ENCODE assay signal across 21 cellular contexts in the genomic region with DNA sequence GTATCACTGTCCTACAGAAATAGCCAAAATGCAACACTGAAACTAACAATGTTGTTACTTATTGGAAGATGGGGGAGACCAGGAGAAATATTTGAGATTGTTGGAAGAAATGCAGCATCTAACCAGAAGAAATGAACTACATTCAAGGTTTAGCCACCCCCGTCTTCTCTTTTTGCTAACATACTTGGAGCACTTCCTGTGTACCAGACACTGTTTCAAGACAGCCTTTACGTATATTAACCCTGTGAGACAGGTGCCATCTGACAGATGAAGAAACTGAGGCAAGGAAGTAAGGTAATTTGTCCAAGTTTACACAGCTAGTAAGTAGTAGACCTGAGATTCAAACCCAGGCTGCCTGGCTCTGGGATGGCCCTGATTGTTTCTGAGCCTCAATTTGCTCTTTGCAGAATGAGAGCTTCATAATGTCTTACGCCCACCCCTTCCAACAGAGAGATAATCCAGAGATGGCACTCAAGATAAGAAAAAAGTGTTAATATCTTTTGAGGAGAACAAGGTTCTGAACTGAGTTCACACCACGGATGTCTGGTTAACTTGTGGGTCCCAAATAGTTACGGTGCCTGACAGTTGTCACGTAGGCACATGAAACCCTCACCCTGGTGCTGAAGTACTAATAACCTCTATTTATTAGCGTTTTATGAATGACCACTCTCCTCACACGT. TPM values are rescaled to one million over a fixed set of nuclear protein-coding genes. Genes with fewer than 3 reads are reported as not detected.
DNase-seq lines count a peak whose midpoint lies in the region; ATAC-seq and TF ChIP-seq lines count a peak whose summit lies in the region.
"Had no signal": no experiment of that assay in that cellular context is flagged by ENCODE, and none has a peak within 500 bp of the region (broad histone marks: within the 10 kb centered on the region; RNA-seq: fewer than 3 reads in every experiment).

No MANE protein-coding gene starts in this region.

- no peaks in the 10 kb centered on the region for H3K9me3 Mint-ChIP-seq in activated CD8-positive, alpha-beta memory T cell treated with anti-CD3 and anti-CD28 coated beads, Interleukin-2, amount 10 ng/mL, durations not matched to agents 7 days and 5 days (ENCODE audit: low read depth)
- H3K9me3 Mint-ChIP-seq in activated naive CD8-positive, alpha-beta T cell treated with anti-CD3 and anti-CD28 coated beads, Interleukin-2, amount 50 U/mL, for 24 hours: no peaks in the 10 kb centered on the region

- peak overlapping the region; percentile 85 for H3K27ac Mint-ChIP-seq in activated CD8-positive, alpha-beta memory T cell treated with anti-CD3 and anti-CD28 coated beads, Interleukin-2, amount 10 ng/mL, durations not matched to agents 7 days and 5 days
- H3K27ac Mint-ChIP-seq in T-helper 17 cell: peak overlapping the region; percentile 93
- H3K27ac Mint-ChIP-seq in activated naive CD8-positive, alpha-beta T cell treated with anti-CD3 and anti-CD28 coated beads, Interleukin-2, amount 50 U/mL, for 24 hours: peak overlapping the region; percentile 81

- peak; percentile 62 for DNase-seq in activated CD8-positive, alpha-beta memory T cell treated with anti-CD3 and anti-CD28 coated beads, Interleukin-2, amount 10 ng/mL, durations not matched to agents 7 days and 5 days
- no peak for DNase-seq in activated CD8-positive, alpha-beta memory T cell treated with anti-CD3 and anti-CD28 coated beads, Interleukin-2, amount 50 U/mL, for 48 hours
- DNase-seq in T-helper 17 cell: no peak
- DNase-seq in activated naive CD8-positive, alpha-beta T cell treated with anti-CD3 and anti-CD28 coated beads, Interleukin-2, amount 50 U/mL, for 24 hours: peak; percentile 44
- DNase-seq in stimulated activated naive CD8-positive, alpha-beta T cell treated with anti-CD3 and anti-CD28 coated beads, Interleukin-15, Interleukin-2, amounts not matched to agents 100 U/mL and 50 U/mL, for 24 hours: peak; percentile 45
- no peak for DNase-seq in GM10248 (ENCODE audit: extremely low spot score)
- DNase-seq: activated CD4-positive, alpha-beta T cell treated with anti-CD3 and anti-CD28 coated beads for 1 hour; amygdala; cortex of kidney; glutamatergic neuron; mammary epithelial cell; NCI-H187; NCI-H69; occipital lobe; small intestine; stimulated activated CD4-positive, alpha-beta T cell treated with anti-CD3 and anti-CD28 coated beads, Interleukin-4, amount 100 ng/mL, for 1 hour; stimulated activated naive CD4-positive, alpha-beta T cell treated with Interleukin-2 at 50 U/mL for 16 hours; upper lobe of right lung had no signal

- POLR2A ChIA-PET in GM10248 (lab: Yijun Ruan, JAX): no interaction called here

- H3K36me3 Mint-ChIP-seq in activated CD8-positive, alpha-beta memory T cell treated with anti-CD3 and anti-CD28 coated beads, Interleukin-2, amount 10 ng/mL, durations not matched to agents 7 days and 5 days: peaks cover 71% of the 10 kb centered on the region
- H3K36me3 Mint-ChIP-seq in T-helper 17 cell (ENCODE audit: low read depth): peaks cover 6% of the 10 kb centered on the region
- H3K36me3 Mint-ChIP-seq in activated naive CD8-positive, alpha-beta T cell treated with anti-CD3 and anti-CD28 coated beads, Interleukin-2, amount 50 U/mL, for 24 hours (ENCODE audit: low read depth): peaks cover 59% of the 10 kb centered on the region

- peak overlapping the region; percentile 47 for H3K4me3 Mint-ChIP-seq in activated CD8-positive, alpha-beta memory T cell treated with anti-CD3 and anti-CD28 coated beads, Interleukin-2, amount 10 ng/mL, durations not matched to agents 7 days and 5 days
- H3K4me3 Mint-ChIP-seq in T-helper 17 cell: peak overlapping the region; percentile 79
- H3K4me3 Mint-ChIP-seq in activated naive CD8-positive, alpha-beta T cell treated with anti-CD3 and anti-CD28 coated beads, Interleukin-2, amount 50 U/mL, for 24 hours: peak overlapping the region; percentile 53

- no peaks in the 10 kb centered on the region for H3K27me3 Mint-ChIP-seq in activated CD8-positive, alpha-beta memory T cell treated with anti-CD3 and anti-CD28 coated beads, Interleukin-2, amount 10 ng/mL, durations not matched to agents 7 days and 5 days
- no peaks in the 10 kb centered on the region for H3K27me3 Mint-ChIP-seq in T-helper 17 cell
- no peaks in the 10 kb centered on the region for H3K27me3 Mint-ChIP-seq in activated naive CD8-positive, alpha-beta T cell treated with anti-CD3 and anti-CD28 coated beads, Interleukin-2, amount 50 U/mL, for 24 hours

- CTCF ChIA-PET in activated CD8-positive, alpha-beta memory T cell treated with anti-CD3 and anti-CD28 coated beads, Interleukin-2, amount 10 ng/mL, durations not matched to agents 7 days and 5 days (lab: Charles Lee): interaction anchor here (0.9 to 2.6 kb wide), 5 partner anchors 24 to 161 kb away, joined by 3 to 12 read pairs (median 3); partner anchors contain the start of gene RASGRP1
- CTCF ChIA-PET in GM10248 (lab: Yijun Ruan, JAX): interaction anchor here (0.8 to 1.6 kb wide), 3 partner anchors 20 to 25 kb away, joined by 3 to 5 read pairs (median 4); partner anchors contain the start of gene RASGRP1

- peak; percentile 56 for ATAC-seq in activated CD8-positive, alpha-beta memory T cell treated with anti-CD3 and anti-CD28 coated beads, Interleukin-2, amount 10 ng/mL, durations not matched to agents 7 days and 5 days
- ATAC-seq in T-helper 17 cell: peak; percentile 57
- peak; percentile 48 for ATAC-seq in activated naive CD8-positive, alpha-beta T cell treated with anti-CD3 and anti-CD28 coated beads, Interleukin-2, amount 50 U/mL, for 24 hours
- ATAC-seq in stimulated activated naive CD8-positive, alpha-beta T cell treated with anti-CD3 and anti-CD28 coated beads, Interleukin-15, Interleukin-2, amounts not matched to agents 100 U/mL and 50 U/mL, for 24 hours: peak; percentile 71
- ATAC-seq in HG02588 (IDR thresholded peaks at IDR 0.05; ENCODE audit: unreplicated experiment): no peak
- no peak for ATAC-seq in GM18907 (IDR thresholded peaks at IDR 0.05; ENCODE audit: unreplicated experiment)

- TF ChIP-seq CTCF in GM10248 (IDR thresholded peaks at IDR 0.05; ENCODE audit: control extremely low read depth, extremely low read depth, low read depth, missing control alignments): no peak

- peaks cover 90% of the 10 kb centered on the region for H3K4me1 Mint-ChIP-seq in activated CD8-positive, alpha-beta memory T cell treated with anti-CD3 and anti-CD28 coated beads, Interleukin-2, amount 10 ng/mL, durations not matched to agents 7 days and 5 days
- H3K4me1 Mint-ChIP-seq in T-helper 17 cell: peaks cover 75% of the 10 kb centered on the region
- H3K4me1 Mint-ChIP-seq in activated naive CD8-positive, alpha-beta T cell treated with anti-CD3 and anti-CD28 coated beads, Interleukin-2, amount 50 U/mL, for 24 hours: peaks cover 95% of the 10 kb centered on the region

- no peaks in the 10 kb centered on the region for H3K9me3 ChIP-seq in T-helper 17 cell (ENCODE audit: control insufficient read depth, low read length, poor library complexity, severe bottlenecking)
- H3K9me3 ChIP-seq: upper lobe of right lung had no signal

RNA-seq across cellular contexts. Expression of gene RASGRP1, which starts 26.1 kb away (rescaled TPM):
- 100 to 1,000 TPM; 143 to 202 TPM for total RNA-seq in activated CD8-positive, alpha-beta memory T cell treated with anti-CD3 and anti-CD28 coated beads, Interleukin-2, amount 10 ng/mL, durations not matched to agents 7 days and 5 days
- 100 to 1,000 TPM; 121 to 138 TPM for total RNA-seq in T-helper 17 cell
- total RNA-seq: LHCN-M2 had no signal

Comparison
In these comparisons a context has a peak if more than half of its experiments do, and no peak if none do; other contexts are left out.
1. DNase-seq: peak in activated CD8-positive, alpha-beta memory T cell treated with anti-CD3 and anti-CD28 coated beads, Interleukin-2, amount 10 ng/mL, durations not matched to agents 7 days and 5 days (single experiment), activated naive CD8-positive, alpha-beta T cell treated with anti-CD3 and anti-CD28 coated beads, Interleukin-2, amount 50 U/mL, for 24 hours (single experiment) and stimulated activated naive CD8-positive, alpha-beta T cell treated with anti-CD3 and anti-CD28 coated beads, Interleukin-15, Interleukin-2, amounts not matched to agents 100 U/mL and 50 U/mL, for 24 hours (single experiment); none in activated CD8-positive, alpha-beta memory T cell treated with anti-CD3 and anti-CD28 coated beads, Interleukin-2, amount 50 U/mL, for 48 hours (single experiment), T-helper 17 cell (0 of 3) and GM10248 (single experiment).
2. ATAC-seq: peak in activated CD8-positive, alpha-beta memory T cell treated with anti-CD3 and anti-CD28 coated beads, Interleukin-2, amount 10 ng/mL, durations not matched to agents 7 days and 5 days (single experiment), T-helper 17 cell (single experiment), activated naive CD8-positive, alpha-beta T cell treated with anti-CD3 and anti-CD28 coated beads, Interleukin-2, amount 50 U/mL, for 24 hours (single experiment) and stimulated activated naive CD8-positive, alpha-beta T cell treated with anti-CD3 and anti-CD28 coated beads, Interleukin-15, Interleukin-2, amounts not matched to agents 100 U/mL and 50 U/mL, for 24 hours (single experiment); none in HG02588 (single experiment) and GM18907 (single experiment).
3. Peak in every context shown above with its lines, with median percentiles within 50 percentile points of each other: H3K27ac Mint-ChIP-seq and H3K4me3 Mint-ChIP-seq.